Comparison of ENCODE assay signal across 1 cellular context in the genomic region with DNA sequence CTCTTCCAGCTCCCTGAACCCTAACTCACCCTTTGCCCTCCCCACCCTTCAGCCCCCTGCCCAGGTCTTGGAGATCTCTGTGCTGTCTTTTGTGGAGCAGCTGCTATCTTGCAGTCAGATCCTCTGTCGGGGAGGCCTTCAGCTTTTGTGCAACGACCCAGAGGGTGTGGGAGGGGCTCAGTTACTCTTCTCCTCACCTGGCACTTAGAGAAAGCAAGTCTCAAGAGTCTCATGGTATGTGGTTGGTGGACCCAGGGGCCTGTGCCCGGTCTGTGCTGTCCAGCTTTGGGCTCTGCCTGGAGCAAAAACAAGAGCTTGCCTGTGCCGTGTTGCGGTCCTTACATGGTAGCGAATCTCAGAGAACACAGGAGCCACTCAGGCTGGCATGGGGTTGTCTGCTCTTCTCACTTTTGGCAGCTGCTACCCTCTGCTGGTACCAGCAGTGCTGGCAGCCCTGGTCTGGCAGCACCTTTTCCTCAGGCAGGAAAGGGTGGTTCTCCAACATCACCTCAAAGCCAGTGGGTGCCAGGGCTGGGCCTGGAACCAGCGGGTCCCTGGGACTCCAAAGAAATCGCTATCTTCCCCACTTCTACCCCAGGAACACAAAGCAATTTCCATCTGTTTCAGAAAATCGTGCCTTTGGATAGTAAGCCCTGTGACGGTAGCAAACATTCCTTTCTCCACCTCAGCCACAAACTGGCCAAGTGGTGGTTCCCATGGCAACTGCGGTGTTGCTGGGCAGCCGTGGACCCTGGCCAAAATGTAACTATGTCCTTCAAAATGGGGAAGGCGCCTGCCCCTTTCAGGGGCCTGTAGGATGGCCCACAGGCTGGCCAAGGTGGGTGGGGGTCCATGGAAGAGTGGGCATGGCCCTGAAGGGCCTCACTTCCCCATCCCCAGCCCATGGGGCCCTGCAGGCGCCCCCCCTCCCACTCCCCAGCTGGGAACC.
TF ChIP-seq lines count a peak whose summit lies in the region.

No MANE protein-coding gene starts in this region.

TF ChIP-seq in IMR-90, 13 proteins besides CTCF, POLR2A, EP300 and RAD21:
- TF ChIP-seq CHD1 (IDR thresholded peaks at IDR 0.05; ENCODE audit: low read depth, low read length): no peak
- TF ChIP-seq MAZ (IDR thresholded peaks at IDR 0.05; ENCODE audit: borderline replicate concordance, low read depth, low read length): no peak
- TF ChIP-seq RFX5 (IDR thresholded peaks at IDR 0.05; ENCODE audit: low read depth, low read length): no peak
- no peak for TF ChIP-seq BHLHE40 (IDR thresholded peaks at IDR 0.05; ENCODE audit: low read depth, low read length)
- TF ChIP-seq SMC3 (IDR thresholded peaks at IDR 0.05; ENCODE audit: low read depth, low read length): no peak
- no peak for TF ChIP-seq FOS (IDR thresholded peaks at IDR 0.05; ENCODE audit: low read depth, low read length)
- TF ChIP-seq, protein P1, sequence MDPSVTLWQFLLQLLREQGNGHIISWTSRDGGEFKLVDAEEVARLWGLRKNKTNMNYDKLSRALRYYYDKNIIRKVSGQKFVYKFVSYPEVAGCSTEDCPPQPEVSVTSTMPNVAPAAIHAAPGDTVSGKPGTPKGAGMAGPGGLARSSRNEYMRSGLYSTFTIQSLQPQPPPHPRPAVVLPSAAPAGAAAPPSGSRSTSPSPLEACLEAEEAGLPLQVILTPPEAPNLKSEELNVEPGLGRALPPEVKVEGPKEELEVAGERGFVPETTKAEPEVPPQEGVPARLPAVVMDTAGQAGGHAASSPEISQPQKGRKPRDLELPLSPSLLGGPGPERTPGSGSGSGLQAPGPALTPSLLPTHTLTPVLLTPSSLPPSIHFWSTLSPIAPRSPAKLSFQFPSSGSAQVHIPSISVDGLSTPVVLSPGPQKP (IDR thresholded peaks at IDR 0.05; ENCODE audit: borderline replicate concordance, low read depth, low read length): no peak
- no peak for TF ChIP-seq MAFK (IDR thresholded peaks at IDR 0.05; ENCODE audit: low read depth, low read length)
- TF ChIP-seq NFE2L2 (IDR thresholded peaks at IDR 0.05; ENCODE audit: low read depth, low read length): no peak
- TF ChIP-seq, protein P2, sequence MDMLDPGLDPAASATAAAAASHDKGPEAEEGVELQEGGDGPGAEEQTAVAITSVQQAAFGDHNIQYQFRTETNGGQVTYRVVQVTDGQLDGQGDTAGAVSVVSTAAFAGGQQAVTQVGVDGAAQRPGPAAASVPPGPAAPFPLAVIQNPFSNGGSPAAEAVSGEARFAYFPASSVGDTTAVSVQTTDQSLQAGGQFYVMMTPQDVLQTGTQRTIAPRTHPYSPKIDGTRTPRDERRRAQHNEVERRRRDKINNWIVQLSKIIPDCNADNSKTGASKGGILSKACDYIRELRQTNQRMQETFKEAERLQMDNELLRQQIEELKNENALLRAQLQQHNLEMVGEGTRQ (IDR thresholded peaks at IDR 0.05; ENCODE audit: low read depth, low read length): no peak
- TF ChIP-seq MXI1 (IDR thresholded peaks at IDR 0.05; ENCODE audit: borderline replicate concordance, low read depth, low read length): no peak
- TF ChIP-seq CEBPB (IDR thresholded peaks at IDR 0.05; ENCODE audit: low read depth, low read length): no peak
- TF ChIP-seq RCOR1 (IDR thresholded peaks at IDR 0.05; ENCODE audit: insufficient replicate concordance, low read length): no peak
